Comparison of ENCODE assay signal across 15 cellular contexts in genomic region chr1:24015226-24016210, GRCh38. TPM values are rescaled to one million over a fixed set of nuclear protein-coding genes. Genes with fewer than 3 reads are reported as not detected.
DNase-seq lines count a peak whose midpoint lies in the region; ATAC-seq, FAIRE-seq and TF ChIP-seq lines count a peak whose summit lies in the region.
"Had no signal": no experiment of that assay in that cellular context is flagged by ENCODE, and none has a peak within 500 bp of the region (broad histone marks: within the 10 kb centered on the region; RNA-seq: fewer than 3 reads in every experiment).

No MANE protein-coding gene starts in this region.

- 51 to 60% methylated on average over 6 of the region's 6 CpGs for WGBS in testis, 2 donors

- DNase-seq in COLO829 (ENCODE audit: low spot score) (peak; percentile 54), astrocyte (ENCODE audit: low read depth) (peak; percentile 40), left ventricle myocardium superior (no peak), gastrocnemius medialis (peak; percentile 25 to 48), testis (no peak), NOMO-1 treated with dmso at 0.1 percent for 144 hours (lab: John Stamatoyannopoulos, UW; ENCODE audit: unreplicated experiment) (no peak), GM23338 (ENCODE audit: low spot score) (no peak), left colon (no peak)
- DNase-seq: activated CD4-positive, alpha-beta memory T cell treated with anti-CD3 and anti-CD28 coated beads, Interleukin-2, amount 10 ng/mL, durations not matched to agents 7 days and 5 days; activated naive CD8-positive, alpha-beta T cell treated with anti-CD3 and anti-CD28 coated beads, Interleukin-2, amount 10 ng/mL, durations not matched to agents 7 days and 5 days; erythroblast; MG63; NCI-H524 treated with DMSO at 0.1 percent for 48 hours; stimulated activated naive CD4-positive, alpha-beta T cell treated with Interleukin-2 at 50 U/mL for 16 hours had no signal

- ATAC-seq in left ventricle myocardium superior (peak; percentile 56), gastrocnemius medialis (peak; percentile 67 to 83), GM23338 (no peak), left colon (no peak)

- no peaks in the 10 kb centered on the region for H3K9me2 ChIP-seq in GM23338 (ENCODE audit: insufficient read depth)

- H3K79me2 ChIP-seq in astrocyte (ENCODE audit: insufficient read depth, low read length) (no peaks in the 10 kb centered on the region), GM23338 (replicated peaks; ENCODE audit: insufficient read depth) (no peaks in the 10 kb centered on the region)

- H3K36me3 Mint-ChIP-seq in astrocyte (ENCODE audit: low read depth, unreplicated experiment) (no peaks in the 10 kb centered on the region), GM23338 (ENCODE audit: low read depth) (no peaks in the 10 kb centered on the region)
- H3K36me3 Mint-ChIP-seq: activated naive CD8-positive, alpha-beta T cell treated with anti-CD3 and anti-CD28 coated beads, Interleukin-2, amount 10 ng/mL, durations not matched to agents 7 days and 5 days had no signal

- H3F3A ChIP-seq in GM23338 (replicated peaks; ENCODE audit: low read depth) = no peaks in the 10 kb centered on the region

- H2AFZ ChIP-seq in astrocyte (ENCODE audit: low read depth, low read length) (no peak overlapping the region), GM23338 (no peak overlapping the region)

- no peak overlapping the region for H3K4me2 ChIP-seq in astrocyte (ENCODE audit: low read length)
- no peak overlapping the region for H3K4me2 ChIP-seq in GM23338

- H3K4me3 ChIP-seq in astrocyte (ENCODE audit: insufficient read depth, low read depth, low read length) (no peak overlapping the region), gastrocnemius medialis (no peak overlapping the region), testis (no peak overlapping the region), GM23338 (no peak overlapping the region)
- H3K4me3 ChIP-seq: MG63 had no signal

- H3K27me3 ChIP-seq in astrocyte (ENCODE audit: insufficient read depth, low read length) (no peaks in the 10 kb centered on the region), gastrocnemius medialis (no peaks in the 10 kb centered on the region), testis (no peaks in the 10 kb centered on the region), GM23338 (ENCODE audit: insufficient read depth) (no peaks in the 10 kb centered on the region)
- H3K27me3 ChIP-seq: MG63 had no signal

- H3K27ac ChIP-seq in astrocyte (ENCODE audit: low read depth, low read length) (no peak overlapping the region), gastrocnemius medialis (peak overlapping the region; percentile 84 to 89 (median 89)), testis (peak overlapping the region in 1 of 2 donors; percentile 51), GM23338 (ENCODE audit: low read depth) (no peak overlapping the region)
- H3K27ac ChIP-seq: C4-2B had no signal

- H4K20me1 ChIP-seq in astrocyte (ENCODE audit: insufficient read depth, low read length) (no peaks in the 10 kb centered on the region), GM23338 (replicated peaks; ENCODE audit: insufficient read depth) (no peaks in the 10 kb centered on the region)

- FAIRE-seq in astrocyte (lab: Jason Lieb, UNC) = no peak

- TF ChIP-seq POLR2A in gastrocnemius medialis (IDR thresholded peaks at IDR 0.05) (no peak), testis (IDR thresholded peaks at IDR 0.05) (no peak)

- H3K4me3 Mint-ChIP-seq in astrocyte (ENCODE audit: unreplicated experiment) (no peak overlapping the region), GM23338 (no peak overlapping the region)
- H3K4me3 Mint-ChIP-seq: activated CD4-positive, alpha-beta memory T cell treated with anti-CD3 and anti-CD28 coated beads, Interleukin-2, amount 10 ng/mL, durations not matched to agents 7 days and 5 days; activated naive CD8-positive, alpha-beta T cell treated with anti-CD3 and anti-CD28 coated beads, Interleukin-2, amount 10 ng/mL, durations not matched to agents 7 days and 5 days had no signal

- H3K4me1 ChIP-seq in astrocyte (ENCODE audit: insufficient read depth, low read length) = peaks cover 20% of the 10 kb centered on the region
- peaks cover 38 to 46% of the 10 kb centered on the region in 2 donors for H3K4me1 ChIP-seq in gastrocnemius medialis
- H3K4me1 ChIP-seq in testis = peaks cover 32% of the 10 kb centered on the region
- no peaks in the 10 kb centered on the region for H3K4me1 ChIP-seq in GM23338 (ENCODE audit: insufficient read depth)

- in situ Hi-C loops in gastrocnemius medialis (cut with MboI; ENCODE audit: low sequenced_read_pairs in 4 of 4) = no loop called here

- no peak for TF ChIP-seq CTCF in astrocyte (IDR thresholded peaks at IDR 0.05; ENCODE audit: insufficient read depth, low read depth, low read length)
- TF ChIP-seq CTCF in gastrocnemius medialis (IDR thresholded peaks at IDR 0.05 in 4 of 5, conservative IDR thresholded peaks at IDR 0.05 in 1 of 5) = no peak
- TF ChIP-seq CTCF in testis (IDR thresholded peaks at IDR 0.05) = no peak
- TF ChIP-seq CTCF in GM23338 (conservative IDR thresholded peaks at IDR 0.05; ENCODE audit: low read depth in 2 of 2) = no peak

- H3K4me1 Mint-ChIP-seq in astrocyte (ENCODE audit: low read depth, unreplicated experiment) = peaks cover 32% of the 10 kb centered on the region
- peaks cover 5% of the 10 kb centered on the region; the same call in 1 of the 3 replicates for H3K4me1 Mint-ChIP-seq in GM23338
- H3K4me1 Mint-ChIP-seq: activated CD4-positive, alpha-beta memory T cell treated with anti-CD3 and anti-CD28 coated beads, Interleukin-2, amount 10 ng/mL, durations not matched to agents 7 days and 5 days; activated naive CD8-positive, alpha-beta T cell treated with anti-CD3 and anti-CD28 coated beads, Interleukin-2, amount 10 ng/mL, durations not matched to agents 7 days and 5 days had no signal

- no peak overlapping the region for H3K9ac ChIP-seq in astrocyte (ENCODE audit: low read length)

- H3K27me3 Mint-ChIP-seq in astrocyte (ENCODE audit: low read depth, unreplicated experiment) = no peaks in the 10 kb centered on the region
- no peaks in the 10 kb centered on the region for H3K27me3 Mint-ChIP-seq in GM23338 (ENCODE audit: insufficient read depth, low read depth, poor library complexity)

- no peaks in the 10 kb centered on the region for H3K36me3 ChIP-seq in astrocyte (ENCODE audit: insufficient read depth, low read length)
- H3K36me3 ChIP-seq in gastrocnemius medialis = no peaks in the 10 kb centered on the region
- H3K36me3 ChIP-seq in testis (ENCODE audit: low read depth, missing control alignments) = no peaks in the 10 kb centered on the region
- no peaks in the 10 kb centered on the region for H3K36me3 ChIP-seq in GM23338 (ENCODE audit: insufficient read depth)
- H3K36me3 ChIP-seq: MG63 had no signal

- H3K27ac Mint-ChIP-seq in astrocyte (ENCODE audit: unreplicated experiment) (peak overlapping the region; percentile 53), GM23338 (no peak overlapping the region)
- H3K27ac Mint-ChIP-seq: activated CD4-positive, alpha-beta memory T cell treated with anti-CD3 and anti-CD28 coated beads, Interleukin-2, amount 10 ng/mL, durations not matched to agents 7 days and 5 days; activated naive CD8-positive, alpha-beta T cell treated with anti-CD3 and anti-CD28 coated beads, Interleukin-2, amount 10 ng/mL, durations not matched to agents 7 days and 5 days had no signal

- H3K9me3 ChIP-seq in astrocyte (ENCODE audit: insufficient read depth, low read depth, low read length) = no peaks in the 10 kb centered on the region
- H3K9me3 ChIP-seq in gastrocnemius medialis = no peaks in the 10 kb centered on the region
- H3K9me3 ChIP-seq in testis = no peaks in the 10 kb centered on the region
- H3K9me3 ChIP-seq: MG63 had no signal

- intact Hi-C loops in left ventricle myocardium superior (cut with micrococcal nuclease) = no loop called here
- intact Hi-C loops in gastrocnemius medialis (cut with DNase I; ENCODE audit: low total_unique reads) = loop anchor here (2.0 kb wide), 1 partner anchor 35 kb away; the partner anchor contains the start of gene SRSF10
- intact Hi-C loops in testis (cut with DNase I; ENCODE audit: low total_unique reads) = no loop called here
- intact Hi-C loops in left colon (cut with DNase I, micrococcal nuclease) = no loop called here

- no peaks in the 10 kb centered on the region for H3K9me3 Mint-ChIP-seq in astrocyte (ENCODE audit: unreplicated experiment)
- H3K9me3 Mint-ChIP-seq in GM23338 = no peaks in the 10 kb centered on the region
- H3K9me3 Mint-ChIP-seq: activated CD4-positive, alpha-beta memory T cell treated with anti-CD3 and anti-CD28 coated beads, Interleukin-2, amount 10 ng/mL, durations not matched to agents 7 days and 5 days; activated naive CD8-positive, alpha-beta T cell treated with anti-CD3 and anti-CD28 coated beads, Interleukin-2, amount 10 ng/mL, durations not matched to agents 7 days and 5 days had no signal

TF ChIP-seq in GM23338, 12 proteins besides CTCF, POLR2A, EP300 and RAD21:
- TF ChIP-seq POLR2AphosphoS5 (IDR thresholded peaks at IDR 0.05; ENCODE audit: low read depth) (no peak), ZNF331 (CRISPR knock-in tag; IDR thresholded peaks at IDR 0.05; ENCODE audit: low read depth) (no peak), EZH2 (IDR thresholded peaks at IDR 0.05; ENCODE audit: low read depth, unreplicated experiment) (no peak)

RNA-seq across cellular contexts. Expression of gene SRSF10, which starts 35.4 kb away (rescaled TPM):
- total RNA-seq in astrocyte = 90.0 and 92.4 TPM in 2 replicates
- 57.6 TPM for total RNA-seq in left ventricle myocardium superior
- total RNA-seq in gastrocnemius medialis = 10 to 100 TPM; 20.4 to 49.9 (median 26.5) TPM
- total RNA-seq in testis = 100 to 1,000 TPM; 124 to 141 TPM
- polyA plus RNA-seq in testis (ENCODE audit: insufficient read depth, low read depth, low replicate concordance) = 113 TPM
- 191 and 196 TPM in 2 replicates for total RNA-seq in GM23338 (2014; rRNA removed; shearing (Covaris generic))
- polyA plus RNA-seq in GM23338 (2016; fragmentation: Nextera tagmentation; extraction: Ambion mirVana) = 242 and 275 TPM in 2 replicates
- total RNA-seq in left colon = 10 to 100 TPM; 66.5 to 84.0 TPM

RNA-seq across cellular contexts. Expression of gene PNRC2, which starts 55.9 kb away (rescaled TPM):
- total RNA-seq in astrocyte (57.8 and 83.8 TPM in 2 replicates), left ventricle myocardium superior (81.9 TPM), gastrocnemius medialis (10 to 100 TPM; 26.5 to 54.2 (median 39.4) TPM), testis (10 to 100 TPM; 61.5 to 68.1 TPM), left colon (100 to 1,000 TPM; 111 to 156 TPM)
- polyA plus RNA-seq in testis (ENCODE audit: insufficient read depth, low read depth, low replicate concordance) (57.7 TPM), GM23338 (2016; fragmentation: Nextera tagmentation; extraction: Ambion mirVana) (218 and 237 TPM in 2 replicates)
- total RNA-seq in GM23338 (2014; rRNA removed; shearing (Covaris generic)) = 144 and 157 TPM in 2 replicates

Comparison
In these comparisons a context has a peak if more than half of its experiments do, and no peak if none do; other contexts are left out.
1. DNase-seq: peak in COLO829 (single experiment), astrocyte (single experiment) and gastrocnemius medialis (2 of 2); none in left ventricle myocardium superior (single experiment), testis (single experiment), NOMO-1 treated with dmso at 0.1 percent for 144 hours (single experiment), GM23338 (single experiment) and left colon (0 of 2).
2. H3K27ac ChIP-seq: peak in gastrocnemius medialis (4 of 4); none in astrocyte (single experiment) and GM23338 (single experiment).
3. ATAC-seq: peak in left ventricle myocardium superior (single experiment) and gastrocnemius medialis (2 of 2); none in GM23338 (single experiment) and left colon (single experiment).